Comparison of ENCODE assay signal across 27 cellular contexts in genomic region chr14:103177376-103177775, GRCh38.
"Had no signal": no experiment of that assay in that cellular context is flagged by ENCODE, and none has a peak within 500 bp of the region (broad histone marks: within the 10 kb centered on the region; RNA-seq: fewer than 3 reads in every experiment).

No MANE protein-coding gene starts in this region.

- DNase-seq: activated B cell treated with CpG ODN at 0.5 μM for 24 hours; activated CD4-positive, alpha-beta memory T cell treated with anti-CD3 and anti-CD28 coated beads for 36 hours; activated CD4-positive, alpha-beta T cell treated with anti-CD3 and anti-CD28 coated beads for 4 hours; activated CD4-positive, alpha-beta T cell treated with anti-CD3 and anti-CD28 coated beads, Interleukin-2, amount 10 ng/mL, durations not matched to agents 24 days and 14 days; activated CD4-positive, alpha-beta T cell treated with anti-CD3 and anti-CD28 coated beads, Interleukin-2, amount 50 U/mL, for 1 hour; activated CD4-positive, alpha-beta T cell treated with anti-CD3 and anti-CD28 coated beads, Interleukin-2, amount 50 U/mL, for 4 hours; activated CD4-positive, CD25-positive, alpha-beta regulatory T cell treated with anti-CD3 and anti-CD28 coated beads, Interleukin-2, amount 50 U/mL, for 72 hours; activated CD8-positive, alpha-beta memory T cell treated with anti-CD3 and anti-CD28 coated beads, Interleukin-2, amount 50 U/mL, for 4 hours; activated CD8-positive, alpha-beta T cell treated with anti-CD3 and anti-CD28 coated beads for 36 hours; activated effector memory CD4-positive, alpha-beta T cell treated with Interleukin-2 at 50 U/mL for 16 hours; activated gamma-delta T cell; activated naive CD4-positive, alpha-beta T cell treated with anti-CD3 and anti-CD28 coated beads, Interleukin-2, amount 10 ng/mL, durations not matched to agents 7 days and 5 days; activated naive CD4-positive, alpha-beta T cell treated with Interleukin-2 at 50 U/mL for 16 hours; activated naive CD8-positive, alpha-beta T cell treated with anti-CD3 and anti-CD28 coated beads, Interleukin-2, amount 10 ng/mL, durations not matched to agents 7 days and 5 days; activated naive CD8-positive, alpha-beta T cell treated with anti-CD3 and anti-CD28 coated beads, Interleukin-2, amount 50 U/mL, for 24 hours; activated T-cell treated with anti-CD3 and anti-CD28 coated beads, Interleukin-2, amount 50 U/mL, for 24 hours; activated T-cell treated with anti-CD3 and anti-CD28 coated beads, Interleukin-2, amount 50 U/mL, for 48 hours; amygdala; anterior cingulate cortex; caudate nucleus; cerebellar nuclear complex; T-helper 1 cell; T-helper 2 cell; T-helper 9 cell had no signal

- H3K4me1 ChIP-seq: ascending aorta had no signal

- ATAC-seq: activated CD8-positive, alpha-beta T cell treated with anti-CD3 and anti-CD28 coated beads for 36 hours; activated naive CD8-positive, alpha-beta T cell treated with anti-CD3 and anti-CD28 coated beads, Interleukin-2, amount 50 U/mL, for 24 hours had no signal

- H3K4me3 ChIP-seq: ascending aorta, cardiac muscle cell had no signal

- H3K27me3 ChIP-seq: ascending aorta, cardiac muscle cell had no signal

- H3K36me3 ChIP-seq: ascending aorta, cardiac muscle cell had no signal

- H3K27ac ChIP-seq: ascending aorta, cardiac muscle cell, VCaP had no signal
